Comparison of ENCODE assay signal across 8 cellular contexts in the genomic region with DNA sequence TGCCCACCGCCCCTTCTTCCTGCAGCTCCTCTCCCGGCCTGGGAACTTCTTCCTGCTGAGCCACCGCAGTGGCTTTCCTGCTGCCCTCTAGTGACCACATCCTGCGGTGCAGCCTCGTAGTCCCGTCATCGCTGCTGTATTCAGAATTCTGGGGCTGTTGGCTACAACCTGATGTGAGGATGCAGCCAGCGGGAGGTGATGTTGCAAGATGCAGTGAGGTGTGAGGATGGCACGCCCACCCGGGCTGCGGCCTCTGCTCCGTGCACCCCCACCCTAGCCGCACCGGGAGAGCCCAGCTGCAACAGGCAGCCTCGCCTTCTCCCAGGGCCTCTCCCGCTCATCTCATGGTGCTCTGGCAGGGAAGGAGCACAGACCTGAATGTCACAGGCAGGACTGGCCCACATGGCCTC. TPM values are rescaled to one million over a fixed set of nuclear protein-coding genes. Genes with fewer than 3 reads are reported as not detected.
DNase-seq lines count a peak whose midpoint lies in the region; ATAC-seq and TF ChIP-seq lines count a peak whose summit lies in the region.

No MANE protein-coding gene starts in this region.

- in situ Hi-C loops in IMR-90 (cut with MboI; ENCODE audit: low sequenced_read_pairs) = no loop called here

- H2BK15ac ChIP-seq in IMR-90 (ENCODE audit: low read depth, low read length) = no peak overlapping the region

- no peak overlapping the region for H2BK20ac ChIP-seq in IMR-90 (ENCODE audit: low read depth, low read length)

- no peak overlapping the region for H3K23ac ChIP-seq in IMR-90 (ENCODE audit: low read depth, low read length)

- H4K5ac ChIP-seq in IMR-90 (ENCODE audit: low read depth, low read length) = no peak overlapping the region

- H3K79me1 ChIP-seq in IMR-90 (ENCODE audit: low read depth in 1 of 2, low read length in 2 of 2) = no peaks in the 10 kb centered on the region

- no peak overlapping the region for H3K9ac ChIP-seq in IMR-90 (ENCODE audit: low read depth, low read length)

- H3K4me3 Mint-ChIP-seq in activated T-helper 1 cell treated with anti-CD3 and anti-CD28 coated beads, Interleukin-12 subunit alpha, Interleukin-12 subunit beta, Interleukin-2, Interleukin-4 antibody, amounts not matched to agents 30 ng/mL and 10 ng/mL and 1 ng/mL, durations not matched to agents 14 hours and 24 hours and 36 hours = no peak overlapping the region
- no peak overlapping the region for H3K4me3 Mint-ChIP-seq in neural crest cell

- H3K9me1 ChIP-seq in IMR-90 (ENCODE audit: insufficient read depth, low read length) = no peaks in the 10 kb centered on the region

- peak; percentile 69 for TF ChIP-seq RAD21 in IMR-90 (IDR thresholded peaks at IDR 0.05; ENCODE audit: low read length)

- no peak overlapping the region for H3K56ac ChIP-seq in IMR-90 (ENCODE audit: extremely low read depth, insufficient read depth, low read length)

- H2BK5ac ChIP-seq in IMR-90 (ENCODE audit: low read depth, low read length, poor library complexity, severe bottlenecking) = no peak overlapping the region

- H3K9me3 ChIP-seq in IMR-90 (ENCODE audit: control insufficient read depth, insufficient read depth, low read length) (no peaks in the 10 kb centered on the region), testis (no peaks in the 10 kb centered on the region)

- ATAC-seq in IMR-90 (ENCODE audit: low read depth) (peak; percentile 95), HG02852 (IDR thresholded peaks at IDR 0.05; ENCODE audit: unreplicated experiment) (no peak)

- H4K91ac ChIP-seq in IMR-90 (ENCODE audit: insufficient read depth, low read depth, low read length) = no peak overlapping the region

- WGBS in IMR-90 (ENCODE audit: extremely low coverage in 2 of 2, insufficient read length in 1 of 2), 2 experiments = 100% methylated on average over 1 of the region's 16 CpGs; no CpG with 5 or more reads in 1 of the 2 experiments
- WGBS in testis, 2 donors = 5 to 28% methylated on average over 3 to 16 of the region's 16 CpGs

- no peak overlapping the region for H2AK5ac ChIP-seq in IMR-90 (ENCODE audit: low read depth, low read length)

- H2AFZ ChIP-seq in IMR-90 (replicated peaks; ENCODE audit: low read length, poor library complexity) = peak overlapping the region; percentile 5

- BruUV-seq in IMR-90 (replicated peaks; lab: Mats Ljungman, UMichigan) = no TSS peak

- no peak overlapping the region for H3K27ac Mint-ChIP-seq in activated T-helper 1 cell treated with anti-CD3 and anti-CD28 coated beads, Interleukin-12 subunit alpha, Interleukin-12 subunit beta, Interleukin-2, Interleukin-4 antibody, amounts not matched to agents 30 ng/mL and 10 ng/mL and 1 ng/mL, durations not matched to agents 14 hours and 24 hours and 36 hours
- H3K27ac Mint-ChIP-seq in neural crest cell (ENCODE audit: unreplicated experiment) = no peak overlapping the region

- H3K14ac ChIP-seq in IMR-90 (replicated peaks; ENCODE audit: low read depth, low read length) = no peak overlapping the region

- no peaks in the 10 kb centered on the region for H3K36me3 ChIP-seq in IMR-90 (ENCODE audit: control insufficient read depth, insufficient read depth, low read length)
- no peaks in the 10 kb centered on the region for H3K36me3 ChIP-seq in testis (ENCODE audit: low read depth, missing control alignments)

- H3K4me3 ChIP-seq in IMR-90 (ENCODE audit: insufficient read depth, low read depth, low read length) (no peak overlapping the region), fibroblast of the aortic adventitia (ENCODE audit: low read depth, low read length) (no peak overlapping the region), testis (no peak overlapping the region)

- intact Hi-C loops in IMR-90 (cut with micrococcal nuclease) (loop anchor here (1.0 kb wide), 1 partner anchor 284 kb away; no protein-coding TSS in a partner anchor), testis (cut with DNase I; ENCODE audit: low total_unique reads) (no loop called here)
- intact Hi-C loops in activated T-helper 1 cell treated with anti-CD3 and anti-CD28 coated beads, Interleukin-12 subunit alpha, Interleukin-12 subunit beta, Interleukin-2, Interleukin-4 antibody, amounts not matched to agents 30 ng/mL and 10 ng/mL and 1 ng/mL, durations not matched to agents 14 hours and 24 hours and 36 hours (cut with micrococcal nuclease) = loop anchor here (1.0 to 2.0 kb wide), 3 partner anchors 115 to 315 kb away; no protein-coding TSS in a partner anchor

- no peak overlapping the region for H3K4me2 ChIP-seq in IMR-90 (ENCODE audit: low read depth, low read length)

- no peaks in the 10 kb centered on the region for H3K9me3 Mint-ChIP-seq in activated T-helper 1 cell treated with anti-CD3 and anti-CD28 coated beads, Interleukin-12 subunit alpha, Interleukin-12 subunit beta, Interleukin-2, Interleukin-4 antibody, amounts not matched to agents 30 ng/mL and 10 ng/mL and 1 ng/mL, durations not matched to agents 14 hours and 24 hours and 36 hours
- H3K9me3 Mint-ChIP-seq in neural crest cell = no peaks in the 10 kb centered on the region

- H3K4ac ChIP-seq in IMR-90 (ENCODE audit: low read depth, low read length) = no peak overlapping the region

- H3K36me3 Mint-ChIP-seq in activated T-helper 1 cell treated with anti-CD3 and anti-CD28 coated beads, Interleukin-12 subunit alpha, Interleukin-12 subunit beta, Interleukin-2, Interleukin-4 antibody, amounts not matched to agents 30 ng/mL and 10 ng/mL and 1 ng/mL, durations not matched to agents 14 hours and 24 hours and 36 hours (ENCODE audit: low read depth) = no peaks in the 10 kb centered on the region
- no peaks in the 10 kb centered on the region for H3K36me3 Mint-ChIP-seq in neural crest cell (ENCODE audit: low read depth)

- no peak overlapping the region for H4K8ac ChIP-seq in IMR-90 (ENCODE audit: low read depth in 2 of 2, low read length in 2 of 2)

- CTCF ChIA-PET in IMR-90 (lab: Yijun Ruan, JAX) = interaction anchor here (0.7 to 3.2 kb wide), 7 partner anchors 9 to 289 kb away, joined by 3 to 25 read pairs (median 4); no protein-coding TSS in a partner anchor

- no peaks in the 10 kb centered on the region for H4K20me1 ChIP-seq in IMR-90 (ENCODE audit: insufficient read depth, low read length)

- H3K4me1 Mint-ChIP-seq in activated T-helper 1 cell treated with anti-CD3 and anti-CD28 coated beads, Interleukin-12 subunit alpha, Interleukin-12 subunit beta, Interleukin-2, Interleukin-4 antibody, amounts not matched to agents 30 ng/mL and 10 ng/mL and 1 ng/mL, durations not matched to agents 14 hours and 24 hours and 36 hours (ENCODE audit: low read depth) = peaks cover 8% of the 10 kb centered on the region
- peaks cover 19% of the 10 kb centered on the region for H3K4me1 Mint-ChIP-seq in neural crest cell

- H3K27me3 ChIP-seq in IMR-90 (ENCODE audit: control insufficient read depth, insufficient read depth, low read length) = peaks cover 4% of the 10 kb centered on the region; the same call in 1 of the 2 replicates
- no peaks in the 10 kb centered on the region for H3K27me3 ChIP-seq in testis

- H3K4me1 ChIP-seq in IMR-90 (ENCODE audit: control insufficient read depth, insufficient read depth, low read length) (no peaks in the 10 kb centered on the region), testis (peaks cover 5% of the 10 kb centered on the region)

- H3K27ac ChIP-seq in IMR-90 (ENCODE audit: insufficient read depth, low read length) = no peak overlapping the region
- H3K27ac ChIP-seq in testis = no peak overlapping the region

- no peak overlapping the region for H2AK9ac ChIP-seq in IMR-90 (replicated peaks; ENCODE audit: low read depth, low read length, poor library complexity)

- peaks cover 14% of the 10 kb centered on the region for H3K27me3 Mint-ChIP-seq in activated T-helper 1 cell treated with anti-CD3 and anti-CD28 coated beads, Interleukin-12 subunit alpha, Interleukin-12 subunit beta, Interleukin-2, Interleukin-4 antibody, amounts not matched to agents 30 ng/mL and 10 ng/mL and 1 ng/mL, durations not matched to agents 14 hours and 24 hours and 36 hours (ENCODE audit: insufficient read depth)
- H3K27me3 Mint-ChIP-seq in neural crest cell (ENCODE audit: low read depth) = peaks cover 2% of the 10 kb centered on the region

- TF ChIP-seq CTCF in GM12801 (IDR thresholded peaks at IDR 0.05; ENCODE audit: extremely low read depth, insufficient read length) = peak; percentile 55
- peak; percentile 79 for TF ChIP-seq CTCF in IMR-90 (conservative IDR thresholded peaks at IDR 0.05; ENCODE audit: low read depth, low read length)
- peak; percentile 98 for TF ChIP-seq CTCF in fibroblast of the aortic adventitia (IDR thresholded peaks at IDR 0.05; ENCODE audit: insufficient read depth, low read length)
- TF ChIP-seq CTCF in neural crest cell (conservative IDR thresholded peaks at IDR 0.05) = peak; percentile 91
- peak; percentile 76 to 90 (median 84) for TF ChIP-seq CTCF in testis (IDR thresholded peaks at IDR 0.05)

- dilution Hi-C loops in IMR-90 (cut with HindIII; ENCODE audit: low sequenced_read_pairs, unreplicated experiment) = no loop called here

- no peak overlapping the region for H3K18ac ChIP-seq in IMR-90 (ENCODE audit: low read depth, low read length)

- DNase-seq in IMR-90 (peak; percentile 51), fibroblast of the aortic adventitia (ENCODE audit: low read depth) (peak; percentile 65), neural crest cell (ENCODE audit: low read depth, low spot score) (peak; percentile 92), testis (peak; percentile 84)
- DNase-seq in activated T-helper 1 cell treated with anti-CD3 and anti-CD28 coated beads, Interleukin-12 subunit alpha, Interleukin-12 subunit beta, Interleukin-2, Interleukin-4 antibody, amounts not matched to agents 30 ng/mL and 10 ng/mL and 1 ng/mL, durations not matched to agents 14 hours and 24 hours and 36 hours (ENCODE audit: low spot score) = peak; percentile 32

- H2BK120ac ChIP-seq in IMR-90 (ENCODE audit: low read depth, low read length) = no peak overlapping the region

- POLR2A ChIA-PET in IMR-90 (lab: Charles Lee; ENCODE audit: unreplicated experiment) = no interaction called here

- TF ChIP-seq POLR2A in IMR-90 (IDR thresholded peaks at IDR 0.05; ENCODE audit: low read depth, low read length) = no peak
- no peak for TF ChIP-seq POLR2A in testis (IDR thresholded peaks at IDR 0.05)

TF ChIP-seq in PFSK-1, 5 proteins besides CTCF, POLR2A, EP300 and RAD21 (continues in another document):
- TF ChIP-seq FOXP2 (optimal IDR thresholded peaks at IDR 0.05; ENCODE audit: borderline replicate concordance, extremely low read depth, extremely low read length, insufficient read depth) = peak; percentile 25

RNA-seq across cellular contexts. Expression of a gene that starts 10.1 kb away (rescaled TPM):
- total RNA-seq in IMR-90 (2012; rRNA removed) (not detected in 2 replicates), fibroblast of the aortic adventitia (ENCODE audit: low replicate concordance) (0.09 and 0.82 TPM in 2 replicates), neural crest cell (1.1 and 1.3 TPM in 2 replicates), testis (10 to 100 TPM in 1 of 2 donors, 1 to 10 TPM in 1; 6.2 to 10.6 TPM)
- polyA plus RNA-seq in IMR-90 (2012; rRNA removed) (0.21 and 0.27 TPM in 2 replicates), testis (ENCODE audit: insufficient read depth, low read depth, low replicate concordance) (17.1 TPM)
- polyA plus RNA-seq in IMR-90 (2012; cell fraction: cytosol; rRNA removed) = 0.14 and 0.31 TPM in 2 replicates
- 0.46 and 0.89 TPM in 2 replicates for polyA plus RNA-seq in IMR-90 (2012; cell fraction: nucleus; rRNA removed; ENCODE audit: low replicate concordance)
- polyA plus RNA-seq in PFSK-1 (2012; ENCODE audit: insufficient read length, low read depth) = 0.21 TPM
- 0.17 and 0.23 TPM in 2 replicates for total RNA-seq in activated T-helper 1 cell treated with anti-CD3 and anti-CD28 coated beads, Interleukin-12 subunit alpha, Interleukin-12 subunit beta, Interleukin-2, Interleukin-4 antibody, amounts not matched to agents 30 ng/mL and 10 ng/mL and 1 ng/mL, durations not matched to agents 14 hours and 24 hours and 36 hours

Comparison
In these comparisons a context has a peak if more than half of its experiments do, and no peak if none do; other contexts are left out.
1. DNase-seq: peak in every context shown above with its lines; median percentile 92 in neural crest cell; 84 in testis; 65 in fibroblast of the aortic adventitia; 51 in IMR-90; 32 in activated T-helper 1 cell treated with anti-CD3 and anti-CD28 coated beads, Interleukin-12 subunit alpha, Interleukin-12 subunit beta, Interleukin-2, Interleukin-4 antibody, amounts not matched to agents 30 ng/mL and 10 ng/mL and 1 ng/mL, durations not matched to agents 14 hours and 24 hours and 36 hours.